In the genomic region with DNA sequence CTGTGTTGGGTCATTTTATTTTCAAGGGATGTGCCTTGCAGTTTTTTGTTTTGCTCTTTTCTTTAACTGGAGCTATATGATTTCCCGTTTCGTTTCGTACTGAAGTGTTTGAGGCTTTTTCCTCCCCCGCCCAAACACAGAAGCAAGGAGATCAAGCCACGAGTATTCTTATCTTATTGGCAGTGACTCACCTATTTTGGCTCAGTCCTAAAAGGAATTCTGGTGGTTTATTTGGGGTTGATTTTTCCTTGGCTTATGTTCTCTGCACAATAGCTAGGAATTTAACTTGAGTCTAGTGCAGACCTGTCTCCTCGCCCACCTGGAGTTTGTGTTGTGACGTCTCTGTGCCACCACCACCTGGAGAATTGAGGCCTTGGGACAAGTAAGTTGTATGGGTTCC, we compare ENCODE assay signal across 12 cellular contexts.
DNase-seq lines count a peak whose midpoint lies in the region; ATAC-seq, FAIRE-seq and TF ChIP-seq lines count a peak whose summit lies in the region.
"Had no signal": no experiment of that assay in that cellular context is flagged by ENCODE, and none has a peak within 500 bp of the region (broad histone marks: within the 10 kb centered on the region; RNA-seq: fewer than 3 reads in every experiment).

No MANE protein-coding gene starts in this region.

- H3K4me1 Mint-ChIP-seq in HFFc6 (ENCODE audit: low read depth) (peaks cover 84% of the 10 kb centered on the region), WTC11 (peaks cover 29% of the 10 kb centered on the region)
- no peaks in the 10 kb centered on the region for H3K4me1 Mint-ChIP-seq in CD8-positive, alpha-beta T cell (ENCODE audit: low read depth)

- 24 to 56% (median 31%) methylated on average over 7 of the region's 7 CpGs for WGBS in small intestine, 3 donors

- no peaks in the 10 kb centered on the region for H3K4me1 ChIP-seq in small intestine (ENCODE audit: control insufficient read depth in 2 of 2, insufficient read depth in 1 of 2, low read depth in 1 of 2, low read length in 1 of 2)
- H3K4me1 ChIP-seq in CD8-positive, alpha-beta T cell (ENCODE audit: insufficient read depth, low read length): no peaks in the 10 kb centered on the region

- no peak for FAIRE-seq in small intestine (lab: Jason Lieb, UNC)

- no peaks in the 10 kb centered on the region for H3K9me3 ChIP-seq in small intestine (ENCODE audit: control insufficient read depth, low read depth)
- H3K9me3 ChIP-seq in CD8-positive, alpha-beta T cell (ENCODE audit: low read length): no peaks in the 10 kb centered on the region
- H3K9me3 ChIP-seq: left ventricle myocardium inferior had no signal

- no peak overlapping the region for H3K27ac ChIP-seq in small intestine (ENCODE audit: low read depth in 1 of 2, low read length in 1 of 2)
- no peak overlapping the region for H3K27ac ChIP-seq in CD8-positive, alpha-beta T cell (ENCODE audit: low read depth, low read length)
- H3K27ac ChIP-seq: left ventricle myocardium inferior had no signal

- peak overlapping the region; percentile 91 for H3K27ac Mint-ChIP-seq in HFFc6
- H3K27ac Mint-ChIP-seq in WTC11: peak overlapping the region; percentile 83
- no peak overlapping the region for H3K27ac Mint-ChIP-seq in CD8-positive, alpha-beta T cell

- CTCF ChIA-PET in WTC11 (lab: Charles Lee): interaction anchor here (1.0 to 1.2 kb wide), 3 partner anchors 39 to 166 kb away, joined by 3 to 4 read pairs (median 4); no protein-coding TSS in a partner anchor
- CTCF ChIA-PET in CD8-positive, alpha-beta T cell (lab: Charles Lee): interaction anchor here (1.2 kb wide), 1 partner anchor 9 kb away, joined by 4 read pairs; no protein-coding TSS in a partner anchor

- H3K36me3 Mint-ChIP-seq in HFFc6 (ENCODE audit: low read depth) (peaks cover 69% of the 10 kb centered on the region), WTC11 (peaks cover 29% of the 10 kb centered on the region)
- no peaks in the 10 kb centered on the region for H3K36me3 Mint-ChIP-seq in CD8-positive, alpha-beta T cell

- no peaks in the 10 kb centered on the region for H3K27me3 ChIP-seq in small intestine (ENCODE audit: control insufficient read depth in 2 of 2, insufficient read depth in 2 of 2, low read length in 2 of 2)
- H3K27me3 ChIP-seq in CD8-positive, alpha-beta T cell (ENCODE audit: insufficient read depth, low read length): no peaks in the 10 kb centered on the region

- DNase-seq in HFFc6 (peak; percentile 42), WTC11 (ENCODE audit: low spot score) (no peak), fibroblast of villous mesenchyme (ENCODE audit: low read depth) (peak; percentile 81), small intestine (peak; percentile 34), SW480 (ENCODE audit: low spot score) (no peak), NCI-H2029 treated with DMSO at 0.1 percent for 48 hours (lab: John Stamatoyannopoulos, UW) (no peak)
- no peak for DNase-seq in CD8-positive, alpha-beta T cell
- DNase-seq: activated naive CD4-positive, alpha-beta T cell; left ventricle myocardium inferior had no signal

- no peak for ATAC-seq in WTC11
- ATAC-seq in CD8-positive, alpha-beta T cell: no peak
- ATAC-seq in HG02678 (IDR thresholded peaks at IDR 0.05; ENCODE audit: unreplicated experiment): no peak
- ATAC-seq: activated CD4-positive, CD25-positive, alpha-beta regulatory T cell treated with anti-CD3 and anti-CD28 coated beads, Interleukin-2, amount 50 U/mL, for 24 hours; sciatic nerve had no signal

- TF ChIP-seq CTCF in HFFc6 (IDR thresholded peaks at IDR 0.05): no peak
- no peak for TF ChIP-seq CTCF in WTC11 (IDR thresholded peaks at IDR 0.05)
- TF ChIP-seq CTCF in fibroblast of villous mesenchyme (IDR thresholded peaks at IDR 0.05; ENCODE audit: insufficient read depth, low read depth, low read length): no peak
- TF ChIP-seq CTCF in CD8-positive, alpha-beta T cell (IDR thresholded peaks at IDR 0.05): no peak

- POLR2A ChIA-PET in WTC11 (lab: Charles Lee): no interaction called here
- POLR2A ChIA-PET in CD8-positive, alpha-beta T cell (lab: Charles Lee): no interaction called here

- H3K4me3 Mint-ChIP-seq in HFFc6 (peak overlapping the region; percentile 76), WTC11 (no peak overlapping the region)
- H3K4me3 Mint-ChIP-seq in CD8-positive, alpha-beta T cell: no peak overlapping the region

- peaks cover 0 to 2% of the 10 kb centered on the region in 2 donors for H3K36me3 ChIP-seq in small intestine (ENCODE audit: control insufficient read depth in 2 of 2, insufficient read depth in 2 of 2, low read length in 2 of 2)
- H3K36me3 ChIP-seq in CD8-positive, alpha-beta T cell (ENCODE audit: insufficient read depth, low read length): no peaks in the 10 kb centered on the region

- H3K9me3 Mint-ChIP-seq in HFFc6 (no peaks in the 10 kb centered on the region), WTC11 (no peaks in the 10 kb centered on the region)
- no peaks in the 10 kb centered on the region for H3K9me3 Mint-ChIP-seq in CD8-positive, alpha-beta T cell

- peaks cover 5% of the 10 kb centered on the region; the same call in 1 of the 2 replicates for H3K27me3 Mint-ChIP-seq in HFFc6 (ENCODE audit: insufficient read depth)
- no peaks in the 10 kb centered on the region for H3K27me3 Mint-ChIP-seq in WTC11 (ENCODE audit: low read depth)
- peaks cover 8% of the 10 kb centered on the region for H3K27me3 Mint-ChIP-seq in CD8-positive, alpha-beta T cell (ENCODE audit: low read depth)

- intact Hi-C loops in CD8-positive, alpha-beta T cell (cut with DNase I, micrococcal nuclease): no loop called here

- H3K4me3 ChIP-seq in fibroblast of villous mesenchyme (ENCODE audit: low read depth, low read length) (peak overlapping the region; percentile 13), small intestine (ENCODE audit: low read depth in 1 of 2, low read length in 2 of 2) (no peak overlapping the region)
- H3K4me3 ChIP-seq in CD8-positive, alpha-beta T cell (ENCODE audit: low read depth, low read length): no peak overlapping the region
- H3K4me3 ChIP-seq: left ventricle myocardium inferior had no signal

TF ChIP-seq in WTC11, 78 proteins besides CTCF, POLR2A, EP300 and RAD21 (continues in another document):
- no peak for TF ChIP-seq TP53 (CRISPR knock-in tag; IDR thresholded peaks at IDR 0.05)
- TF ChIP-seq, protein P1, sequence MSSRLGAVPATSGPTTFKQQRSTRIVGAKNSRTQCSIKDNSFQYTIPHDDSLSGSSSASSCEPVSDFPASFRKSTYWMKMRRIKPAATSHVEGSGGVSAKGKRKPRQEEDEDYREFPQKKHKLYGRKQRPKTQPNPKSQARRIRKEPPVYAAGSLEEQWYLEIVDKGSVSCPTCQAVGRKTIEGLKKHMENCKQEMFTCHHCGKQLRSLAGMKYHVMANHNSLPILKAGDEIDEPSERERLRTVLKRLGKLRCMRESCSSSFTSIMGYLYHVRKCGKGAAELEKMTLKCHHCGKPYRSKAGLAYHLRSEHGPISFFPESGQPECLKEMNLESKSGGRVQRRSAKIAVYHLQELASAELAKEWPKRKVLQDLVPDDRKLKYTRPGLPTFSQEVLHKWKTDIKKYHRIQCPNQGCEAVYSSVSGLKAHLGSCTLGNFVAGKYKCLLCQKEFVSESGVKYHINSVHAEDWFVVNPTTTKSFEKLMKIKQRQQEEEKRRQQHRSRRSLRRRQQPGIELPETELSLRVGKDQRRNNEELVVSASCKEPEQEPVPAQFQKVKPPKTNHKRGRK (CRISPR knock-in tag; IDR thresholded peaks at IDR 0.05; ENCODE audit: borderline replicate concordance): no peak
- TF ChIP-seq, protein P2, sequence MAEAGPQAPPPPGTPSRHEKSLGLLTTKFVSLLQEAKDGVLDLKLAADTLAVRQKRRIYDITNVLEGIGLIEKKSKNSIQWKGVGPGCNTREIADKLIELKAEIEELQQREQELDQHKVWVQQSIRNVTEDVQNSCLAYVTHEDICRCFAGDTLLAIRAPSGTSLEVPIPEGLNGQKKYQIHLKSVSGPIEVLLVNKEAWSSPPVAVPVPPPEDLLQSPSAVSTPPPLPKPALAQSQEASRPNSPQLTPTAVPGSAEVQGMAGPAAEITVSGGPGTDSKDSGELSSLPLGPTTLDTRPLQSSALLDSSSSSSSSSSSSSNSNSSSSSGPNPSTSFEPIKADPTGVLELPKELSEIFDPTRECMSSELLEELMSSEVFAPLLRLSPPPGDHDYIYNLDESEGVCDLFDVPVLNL (CRISPR knock-in tag; IDR thresholded peaks at IDR 0.05; ENCODE audit: borderline replicate concordance, low read depth): no peak
- TF ChIP-seq, protein P3, sequence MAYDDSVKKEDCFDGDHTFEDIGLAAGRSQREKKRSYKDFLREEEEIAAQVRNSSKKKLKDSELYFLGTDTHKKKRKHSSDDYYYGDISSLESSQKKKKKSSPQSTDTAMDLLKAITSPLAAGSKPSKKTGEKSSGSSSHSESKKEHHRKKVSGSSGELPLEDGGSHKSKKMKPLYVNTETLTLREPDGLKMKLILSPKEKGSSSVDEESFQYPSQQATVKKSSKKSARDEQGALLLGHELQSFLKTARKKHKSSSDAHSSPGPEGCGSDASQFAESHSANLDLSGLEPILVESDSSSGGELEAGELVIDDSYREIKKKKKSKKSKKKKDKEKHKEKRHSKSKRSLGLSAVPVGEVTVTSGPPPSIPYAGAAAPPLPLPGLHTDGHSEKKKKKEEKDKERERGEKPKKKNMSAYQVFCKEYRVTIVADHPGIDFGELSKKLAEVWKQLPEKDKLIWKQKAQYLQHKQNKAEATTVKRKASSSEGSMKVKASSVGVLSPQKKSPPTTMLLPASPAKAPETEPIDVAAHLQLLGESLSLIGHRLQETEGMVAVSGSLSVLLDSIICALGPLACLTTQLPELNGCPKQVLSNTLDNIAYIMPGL (CRISPR knock-in tag; IDR thresholded peaks at IDR 0.05): no peak
- TF ChIP-seq ZBTB21 (CRISPR knock-in tag; IDR thresholded peaks at IDR 0.05; ENCODE audit: borderline replicate concordance): no peak
- TF ChIP-seq, protein P4, sequence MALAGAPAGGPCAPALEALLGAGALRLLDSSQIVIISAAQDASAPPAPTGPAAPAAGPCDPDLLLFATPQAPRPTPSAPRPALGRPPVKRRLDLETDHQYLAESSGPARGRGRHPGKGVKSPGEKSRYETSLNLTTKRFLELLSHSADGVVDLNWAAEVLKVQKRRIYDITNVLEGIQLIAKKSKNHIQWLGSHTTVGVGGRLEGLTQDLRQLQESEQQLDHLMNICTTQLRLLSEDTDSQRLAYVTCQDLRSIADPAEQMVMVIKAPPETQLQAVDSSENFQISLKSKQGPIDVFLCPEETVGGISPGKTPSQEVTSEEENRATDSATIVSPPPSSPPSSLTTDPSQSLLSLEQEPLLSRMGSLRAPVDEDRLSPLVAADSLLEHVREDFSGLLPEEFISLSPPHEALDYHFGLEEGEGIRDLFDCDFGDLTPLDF (CRISPR knock-in tag; IDR thresholded peaks at IDR 0.05): no peak
- no peak for TF ChIP-seq CREB1 (CRISPR knock-in tag; IDR thresholded peaks at IDR 0.05)
- TF ChIP-seq NFE2L1 (CRISPR knock-in tag; IDR thresholded peaks at IDR 0.05): no peak
- no peak for TF ChIP-seq SMAD4 (CRISPR knock-in tag; IDR thresholded peaks at IDR 0.05)

Comparison
In these comparisons a context has a peak if more than half of its experiments do, and no peak if none do; other contexts are left out.
1. DNase-seq: peak in HFFc6 (single experiment), fibroblast of villous mesenchyme (single experiment) and small intestine (single experiment); none in WTC11 (single experiment), SW480 (single experiment), NCI-H2029 treated with DMSO at 0.1 percent for 48 hours (single experiment) and CD8-positive, alpha-beta T cell (0 of 7).